In the genomic region with DNA sequence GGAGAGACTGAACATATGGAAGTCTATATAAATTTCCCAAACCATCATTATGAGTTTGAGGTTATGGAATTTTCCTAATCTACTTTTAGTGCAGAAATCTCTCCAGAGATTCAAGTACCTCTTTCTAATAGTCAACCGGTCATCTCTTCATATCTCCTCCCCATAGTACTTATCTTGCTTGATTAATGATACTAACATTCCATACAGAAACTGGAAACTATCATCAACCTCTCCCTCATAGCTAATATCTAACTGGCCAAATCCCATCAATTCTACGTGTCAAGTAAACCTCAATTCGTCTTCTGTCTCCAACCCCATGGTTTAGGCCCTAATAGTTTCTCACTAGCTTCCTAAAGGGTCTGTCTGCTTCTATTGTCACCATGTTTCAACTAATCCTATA, we compare ENCODE assay signal across 9 cellular contexts. TPM values are rescaled to one million over a fixed set of nuclear protein-coding genes. Genes with fewer than 3 reads are reported as not detected.
"Had no signal": no experiment of that assay in that cellular context is flagged by ENCODE, and none has a peak within 500 bp of the region (broad histone marks: within the 10 kb centered on the region; RNA-seq: fewer than 3 reads in every experiment).

No MANE protein-coding gene starts in this region.

- FAIRE-seq: G401.6, GM12878, GM12891, GM12892, GM18507, GM19239 had no signal

- DNase-seq: GDM1, GF-D8 had no signal

- H3K4me3 ChIP-seq: GM12878 had no signal

RNA-seq across cellular contexts. Expression of a gene that starts 44.4 kb away (rescaled TPM):
- total RNA-seq: G401 had no signal
- polyA plus RNA-seq: GM12878 had no signal
